In the genomic region with DNA sequence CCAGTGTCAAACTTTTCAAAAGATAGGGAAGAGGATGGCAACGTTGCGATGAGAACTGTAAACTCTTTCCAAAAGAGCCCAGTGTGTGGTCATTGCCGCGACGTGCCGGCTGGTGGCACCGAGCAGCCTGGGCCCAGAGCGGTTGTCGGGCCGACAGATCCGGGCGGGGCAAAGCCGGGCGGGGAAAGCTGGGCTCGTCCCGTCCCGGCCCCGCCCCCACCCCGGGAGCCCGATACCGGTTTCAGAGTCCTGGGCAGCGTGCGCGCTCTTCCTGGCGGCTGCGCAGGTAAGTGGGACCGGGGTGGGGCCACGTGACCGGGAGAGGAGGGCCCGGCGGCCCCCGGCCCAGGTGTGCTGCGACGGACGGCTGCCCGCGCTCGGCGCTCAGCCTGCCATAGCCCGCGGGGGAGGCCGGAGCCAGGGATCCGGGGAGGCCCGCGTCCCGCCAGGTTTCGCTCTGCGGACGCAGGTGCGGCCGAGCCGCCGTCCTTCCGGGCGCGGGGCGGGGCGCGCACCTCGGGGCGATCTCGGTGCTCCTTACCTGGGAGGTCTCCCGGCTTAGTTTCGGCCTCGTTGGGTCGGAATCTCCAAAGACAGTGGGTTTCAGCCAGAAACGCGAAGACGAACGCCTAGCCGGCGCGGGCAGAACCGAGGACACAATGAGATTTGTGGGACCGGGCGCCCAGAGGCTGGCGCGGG, we compare ENCODE assay signal across 8 cellular contexts. TPM values are rescaled to one million over a fixed set of nuclear protein-coding genes. Genes with fewer than 3 reads are reported as not detected.
DNase-seq lines count a peak whose midpoint lies in the region; ATAC-seq, FAIRE-seq and TF ChIP-seq lines count a peak whose summit lies in the region.

A gene with protein sequence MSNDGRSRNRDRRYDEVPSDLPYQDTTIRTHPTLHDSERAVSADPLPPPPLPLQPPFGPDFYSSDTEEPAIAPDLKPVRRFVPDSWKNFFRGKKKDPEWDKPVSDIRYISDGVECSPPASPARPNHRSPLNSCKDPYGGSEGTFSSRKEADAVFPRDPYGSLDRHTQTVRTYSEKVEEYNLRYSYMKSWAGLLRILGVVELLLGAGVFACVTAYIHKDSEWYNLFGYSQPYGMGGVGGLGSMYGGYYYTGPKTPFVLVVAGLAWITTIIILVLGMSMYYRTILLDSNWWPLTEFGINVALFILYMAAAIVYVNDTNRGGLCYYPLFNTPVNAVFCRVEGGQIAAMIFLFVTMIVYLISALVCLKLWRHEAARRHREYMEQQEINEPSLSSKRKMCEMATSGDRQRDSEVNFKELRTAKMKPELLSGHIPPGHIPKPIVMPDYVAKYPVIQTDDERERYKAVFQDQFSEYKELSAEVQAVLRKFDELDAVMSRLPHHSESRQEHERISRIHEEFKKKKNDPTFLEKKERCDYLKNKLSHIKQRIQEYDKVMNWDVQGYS (plus strand): TSS at position 232 of the 699 bp plus-strand sequence. CDS start 4,270 bp downstream, outside the sequence.

- no peaks in the 10 kb centered on the region for H3K36me3 ChIP-seq in ovary

- H3K4me3 ChIP-seq in ovary, result peak within 1 kb of the TSS; percentile 38

- H3K27me3 ChIP-seq in ovary, result no peaks in the 10 kb centered on the region

- intact Hi-C loops in ovary (cut with DNase I), result no loop called here

- peaks cover 8% of the 10 kb centered on the region for H3K27me3 Mint-ChIP-seq in glutamatergic neuron (ENCODE audit: unreplicated experiment)
- peaks cover 20% of the 10 kb centered on the region for H3K27me3 Mint-ChIP-seq in type B pancreatic cell

- H3K4me3 Mint-ChIP-seq in glutamatergic neuron (ENCODE audit: unreplicated experiment) (peak within 1 kb of the TSS; percentile 77), type B pancreatic cell (peak within 1 kb of the TSS; percentile 90)

- H3K27ac ChIP-seq in ovary, result no peak within 1 kb of the TSS

- FAIRE-seq in H54 (lab: Jason Lieb, UNC), result no peak

- peaks cover 3% of the 10 kb centered on the region for H3K9me3 Mint-ChIP-seq in glutamatergic neuron (ENCODE audit: unreplicated experiment)
- H3K9me3 Mint-ChIP-seq in type B pancreatic cell, result no peaks in the 10 kb centered on the region

- POLR2A ChIA-PET in GM10248 (lab: Yijun Ruan, JAX), result interaction anchor here (0.5 kb wide), 1 partner anchor 20 kb away, joined by 3 read pairs; no protein-coding TSS in a partner anchor

- H3K27ac Mint-ChIP-seq in glutamatergic neuron (ENCODE audit: unreplicated experiment), result no peak within 1 kb of the TSS
- peak within 1 kb of the TSS; percentile 97 for H3K27ac Mint-ChIP-seq in type B pancreatic cell

- CTCF ChIA-PET in GM10248 (lab: Yijun Ruan, JAX), result no interaction called here

- TF ChIP-seq EP300 in ovary (IDR thresholded peaks at IDR 0.05), result no peak

- peak; percentile 83 for ATAC-seq in HG02642 (IDR thresholded peaks at IDR 0.05; ENCODE audit: poor library complexity, unreplicated experiment)

- no peaks in the 10 kb centered on the region for H3K36me3 Mint-ChIP-seq in glutamatergic neuron (ENCODE audit: unreplicated experiment)
- H3K36me3 Mint-ChIP-seq in type B pancreatic cell, result peaks cover 43% of the 10 kb centered on the region

- H3K4me1 ChIP-seq in ovary (ENCODE audit: insufficient read depth), result peaks cover 1% of the 10 kb centered on the region

- H3K9me3 ChIP-seq in ovary, result no peaks in the 10 kb centered on the region

- no peak for TF ChIP-seq POLR2A in ovary (IDR thresholded peaks at IDR 0.05)
- no peak for TF ChIP-seq POLR2A in H54 (IDR thresholded peaks at IDR 0.05; ENCODE audit: low read depth, low read length)

- H3K4me1 Mint-ChIP-seq in glutamatergic neuron (ENCODE audit: low read depth, unreplicated experiment), result peaks cover 3% of the 10 kb centered on the region
- H3K4me1 Mint-ChIP-seq in type B pancreatic cell (ENCODE audit: unreplicated experiment), result peaks cover 16% of the 10 kb centered on the region

- 10 to 23% (median 16%) methylated on average over 47 to 78 of the region's 78 CpGs for WGBS in ovary, 3 donors

- TF ChIP-seq CTCF in GM10248 (IDR thresholded peaks at IDR 0.05; ENCODE audit: control extremely low read depth, extremely low read depth, low read depth, missing control alignments) (peak; percentile 44), glutamatergic neuron (IDR thresholded peaks at IDR 0.05; ENCODE audit: partially characterized antibody, unreplicated experiment) (no peak), ovary (IDR thresholded peaks at IDR 0.05) (no peak), type B pancreatic cell (conservative IDR thresholded peaks at IDR 0.05) (peak; percentile 47)

- DNase-seq in GM10248 (ENCODE audit: extremely low spot score), result peak; percentile 70
- DNase-seq in NCI-H774 (lab: John Stamatoyannopoulos, UW), result peak; percentile 92
- DNase-seq in activated naive CD4-positive, alpha-beta T cell treated with anti-CD3 and anti-CD28 coated beads, Interleukin-2, amount 50 U/mL, for 16 hours, result peak; percentile 49
- DNase-seq in glutamatergic neuron, result peak; percentile 57
- DNase-seq in ovary, result peak; percentile 21 to 63 (median 36)
- peak; percentile 83 for DNase-seq in type B pancreatic cell (ENCODE audit: extremely low spot score, unreplicated experiment)
- no peak for DNase-seq in H54 (ENCODE audit: insufficient read length, low spot score)

RNA-seq across cellular contexts. Expression of the gene that starts here (rescaled TPM):
- total RNA-seq in glutamatergic neuron (ENCODE audit: unreplicated experiment), result 1.6 TPM
- total RNA-seq in ovary, result 1 to 10 TPM in 4 of 7 donors, under 1 TPM in 3; 0.25 to 9.2 (median 1.9) TPM
- polyA plus RNA-seq in ovary, result 1 to 10 TPM in 1 of 2 donors, under 1 TPM in 1; 0.30 to 1.7 TPM
- 26.1 and 62.5 TPM in 2 replicates for total RNA-seq in type B pancreatic cell (ENCODE audit: low replicate concordance)

Comparison
In these comparisons a context has a peak if more than half of its experiments do, and no peak if none do; other contexts are left out.
1. CTCF ChIP-seq: peak in GM10248 (single experiment) and type B pancreatic cell (single experiment); none in glutamatergic neuron (single experiment) and ovary (0 of 3).